28 cellular contexts compared by ENCODE assay signal in the genomic region with DNA sequence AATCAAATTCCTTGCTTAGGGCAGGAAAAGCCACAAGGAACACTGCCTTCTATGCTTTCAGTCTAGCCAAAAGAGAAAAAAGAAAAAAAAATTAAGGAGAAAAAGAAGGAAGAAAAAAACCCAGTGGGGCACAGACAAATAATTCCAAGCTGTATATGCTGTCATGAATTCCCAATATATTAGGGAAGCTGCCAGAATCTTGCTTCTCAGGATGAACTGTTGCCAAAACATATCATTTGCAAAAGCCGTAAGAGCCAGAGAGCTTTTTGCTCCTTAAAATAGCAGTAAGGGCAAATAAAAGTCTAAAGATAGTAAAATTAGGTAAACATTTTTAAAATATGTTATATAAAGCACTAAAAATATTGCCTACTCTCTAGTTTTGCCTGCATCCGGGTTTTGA. TPM values are rescaled to one million over a fixed set of nuclear protein-coding genes. Genes with fewer than 3 reads are reported as not detected.
DNase-seq lines count a peak whose midpoint lies in the region; ATAC-seq and TF ChIP-seq lines count a peak whose summit lies in the region.
"Had no signal": no experiment of that assay in that cellular context is flagged by ENCODE, and none has a peak within 500 bp of the region (broad histone marks: within the 10 kb centered on the region; RNA-seq: fewer than 3 reads in every experiment).

No MANE protein-coding gene starts in this region.

- peak overlapping the region in 3 of 5 experiments; percentile 9 to 64 (median 62) for H3K4me3 Mint-ChIP-seq in brain
- H3K4me3 Mint-ChIP-seq: B cell; CD8-positive, alpha-beta T cell; dendritic cell treated with granulocyte-macrophage colony-stimulating factor and Interleukin-4, amounts not matched to agents 40 ng/mL and 50 ng/mL, for 4 days; neural crest cell; stimulated activated naive CD8-positive, alpha-beta T cell treated with anti-CD3 and anti-CD28 coated beads, Interleukin-15, amount 100 ng/mL, for 72 hours; T-cell had no signal

- no peak overlapping the region for H4K8ac ChIP-seq in mesenchymal stem cell (ENCODE audit: low read length)

- peaks cover 51% of the 10 kb centered on the region for H3K36me3 Mint-ChIP-seq in brain

- H3K27ac ChIP-seq in heart right ventricle (peak overlapping the region in 8 of 10 donors; percentile 10 to 76 (median 58)), mesenchymal stem cell (ENCODE audit: low read length, poor library complexity, severe bottlenecking) (no peak overlapping the region), thoracic aorta (peak overlapping the region; percentile 57 to 61)
- H3K27ac ChIP-seq: Peyer's patch, SJCRH30 had no signal

- ATAC-seq in heart right ventricle (no peak), left ventricle myocardium superior (no peak), thoracic aorta (ENCODE audit: insufficient number of reproducible peaks, low FRiP score, low read depth) (no peak), GM21825 (IDR thresholded peaks at IDR 0.05; ENCODE audit: unreplicated experiment) (no peak), GM21529 (IDR thresholded peaks at IDR 0.05; ENCODE audit: unreplicated experiment) (no peak)
- ATAC-seq: CD8-positive, alpha-beta T cell; K562; stimulated activated naive CD8-positive, alpha-beta T cell treated with anti-CD3 and anti-CD28 coated beads, Interleukin-15, amount 100 ng/mL, for 72 hours; T-cell had no signal

- H3K9me3 ChIP-seq in heart right ventricle (no peaks in the 10 kb centered on the region), mesenchymal stem cell (ENCODE audit: control insufficient read depth, low read length) (no peaks in the 10 kb centered on the region), thoracic aorta (no peaks in the 10 kb centered on the region)
- H3K9me3 ChIP-seq: Peyer's patch, SJCRH30 had no signal

- H3K4me2 ChIP-seq in mesenchymal stem cell (ENCODE audit: low read length, poor library complexity, severe bottlenecking): no peak overlapping the region

- 35 to 38% methylated on average over 2 of the region's 2 CpGs for WGBS in heart right ventricle, 2 donors
- WGBS in mesenchymal stem cell: 100% methylated on average over 2 of the region's 2 CpGs

- no peak overlapping the region for H2BK12ac ChIP-seq in mesenchymal stem cell (ENCODE audit: low read length in 2 of 2)

- no peak overlapping the region for H2BK15ac ChIP-seq in mesenchymal stem cell (ENCODE audit: low read depth, poor library complexity, severe bottlenecking)

- peaks cover 38% of the 10 kb centered on the region for H3K4me1 Mint-ChIP-seq in brain
- H3K4me1 Mint-ChIP-seq: B cell; neural crest cell; stimulated activated naive CD8-positive, alpha-beta T cell treated with anti-CD3 and anti-CD28 coated beads, Interleukin-15, amount 100 ng/mL, for 72 hours had no signal

- peaks cover 0 to 37% (median 33%) of the 10 kb centered on the region in 9 donors for H3K4me1 ChIP-seq in heart right ventricle
- peaks cover 8% of the 10 kb centered on the region for H3K4me1 ChIP-seq in mesenchymal stem cell (ENCODE audit: control insufficient read depth, insufficient read depth, low read depth, low read length)
- peaks cover 19 to 24% of the 10 kb centered on the region in 2 donors for H3K4me1 ChIP-seq in thoracic aorta (ENCODE audit: control insufficient read depth in 1 of 2, low read depth in 2 of 2)

- peak overlapping the region; percentile 61 for H3K9ac ChIP-seq in mesenchymal stem cell (ENCODE audit: low read length)

- H3K4me3 ChIP-seq in heart right ventricle (peak overlapping the region in 3 of 10 donors; percentile 1 to 18 (median 5)), mesenchymal stem cell (ENCODE audit: insufficient read depth in 1 of 2, low read depth in 1 of 2, low read length in 2 of 2) (peak overlapping the region in 1 of 2 experiments; percentile 1), thoracic aorta (peak overlapping the region; percentile 42)
- H3K4me3 ChIP-seq: cardiac muscle cell, K562, Peyer's patch, SJCRH30 had no signal

- no peak for DNase-seq in heart right ventricle
- DNase-seq in left ventricle myocardium superior: no peak
- no peak for DNase-seq in mesenchymal stem cell
- DNase-seq in thoracic aorta (ENCODE audit: low spot score): no peak
- DNase-seq in COLO829 (ENCODE audit: low spot score): no peak
- DNase-seq: activated CD4-positive, alpha-beta T cell treated with anti-CD3 and anti-CD28 coated beads, Interleukin-2, amount 50 U/mL, for 48 hours; activated CD4-positive, CD25-positive, alpha-beta regulatory T cell; activated naive CD4-positive, alpha-beta T cell treated with Interleukin-2 at 50 U/mL for 16 hours; amniotic stem cell; CD8-positive, alpha-beta T cell; glutamatergic neuron; NCI-H1105; NCI-H1930; NCI-H526 treated with DMSO at 0.1 percent for 48 hours; Peyer's patch; SJCRH30; stimulated activated CD8-positive, alpha-beta memory T cell treated with anti-CD3 and anti-CD28 coated beads, Interleukin-4, amount 100 ng/mL, for 48 hours; stimulated activated naive CD8-positive, alpha-beta T cell treated with anti-CD3 and anti-CD28 coated beads, Interleukin-15, amount 100 ng/mL, for 72 hours; T-cell; trophoblast cell had no signal

- peaks cover 0 to 4% (median 0%) of the 10 kb centered on the region in 5 experiments for H3K9me3 Mint-ChIP-seq in brain
- H3K9me3 Mint-ChIP-seq: CD8-positive, alpha-beta T cell; dendritic cell treated with granulocyte-macrophage colony-stimulating factor and Interleukin-4, amounts not matched to agents 40 ng/mL and 50 ng/mL, for 4 days; stimulated activated naive CD8-positive, alpha-beta T cell treated with anti-CD3 and anti-CD28 coated beads, Interleukin-15, amount 100 ng/mL, for 72 hours; T-cell had no signal

- H2AK5ac ChIP-seq in mesenchymal stem cell (ENCODE audit: low read length, severe bottlenecking): no peak overlapping the region

- H3K36me3 ChIP-seq in heart right ventricle (peaks cover 0 to 57% (median 19%) of the 10 kb centered on the region in 9 donors), mesenchymal stem cell (ENCODE audit: control insufficient read depth in 1 of 2, insufficient read depth in 2 of 2, low read depth in 1 of 2, low read length in 2 of 2) (peaks cover 5 to 48% of the 10 kb centered on the region in 2 experiments), thoracic aorta (peaks cover 3% of the 10 kb centered on the region)

- peaks cover 2% of the 10 kb centered on the region for H3K79me1 ChIP-seq in mesenchymal stem cell (replicated peaks; ENCODE audit: low read length, poor library complexity, severe bottlenecking)

- no peaks in the 10 kb centered on the region for H3K27me3 ChIP-seq in heart right ventricle
- no peaks in the 10 kb centered on the region for H3K27me3 ChIP-seq in mesenchymal stem cell (ENCODE audit: control insufficient read depth in 1 of 2, insufficient read depth in 1 of 2, low read length in 2 of 2)
- H3K27me3 ChIP-seq in thoracic aorta (replicated peaks; ENCODE audit: insufficient read depth): no peaks in the 10 kb centered on the region
- H3K27me3 ChIP-seq: cardiac muscle cell, Peyer's patch, SJCRH30 had no signal

- no peak overlapping the region for H3K23ac ChIP-seq in mesenchymal stem cell (ENCODE audit: low read length in 2 of 2)

- no peaks in the 10 kb centered on the region for H3K27me3 Mint-ChIP-seq in brain
- H3K27me3 Mint-ChIP-seq: B cell; dendritic cell treated with granulocyte-macrophage colony-stimulating factor and Interleukin-4, amounts not matched to agents 40 ng/mL and 50 ng/mL, for 4 days; stimulated activated naive CD8-positive, alpha-beta T cell treated with anti-CD3 and anti-CD28 coated beads, Interleukin-15, amount 100 ng/mL, for 72 hours; T-cell had no signal

- no peak overlapping the region for H2BK120ac ChIP-seq in mesenchymal stem cell (ENCODE audit: low read depth, low read length)

- H3K4ac ChIP-seq in mesenchymal stem cell (ENCODE audit: low read depth in 1 of 2, low read length in 2 of 2): no peak overlapping the region

- H3K14ac ChIP-seq in mesenchymal stem cell (ENCODE audit: low read length in 2 of 2): no peak overlapping the region

- no peak overlapping the region for H4K91ac ChIP-seq in mesenchymal stem cell (ENCODE audit: low read length)

- no peak overlapping the region for H2BK5ac ChIP-seq in mesenchymal stem cell (ENCODE audit: low read depth, low read length, poor library complexity, severe bottlenecking)

- no peak overlapping the region for H2AFZ ChIP-seq in mesenchymal stem cell (ENCODE audit: low read depth, low read length)

- TF ChIP-seq CTCF in heart right ventricle (IDR thresholded peaks at IDR 0.05) (no peak), brain (conservative IDR thresholded peaks at IDR 0.05) (no peak), thoracic aorta (IDR thresholded peaks at IDR 0.05) (no peak)

- no peak overlapping the region for H3K18ac ChIP-seq in mesenchymal stem cell (ENCODE audit: low read depth in 1 of 2, low read length in 2 of 2)

- H3K27ac Mint-ChIP-seq in brain: peak overlapping the region in 4 of 5 experiments; percentile 49 to 92 (median 64)
- H3K27ac Mint-ChIP-seq: B cell; dendritic cell treated with granulocyte-macrophage colony-stimulating factor and Interleukin-4, amounts not matched to agents 40 ng/mL and 50 ng/mL, for 4 days had no signal

- intact Hi-C loops in heart right ventricle (cut with DNase I) (no loop called here), left ventricle myocardium superior (cut with micrococcal nuclease) (no loop called here)

RNA-seq across cellular contexts. Expression of gene PGM1, which starts 52.1 kb away (rescaled TPM):
- total RNA-seq in heart right ventricle: 100 to 1,000 TPM; 223 to 363 (median 270) TPM
- polyA plus RNA-seq in heart right ventricle: 10 to 100 TPM; 20.4 to 86.1 TPM
- total RNA-seq in left ventricle myocardium superior: 329 TPM
- 39.5 TPM for polyA plus RNA-seq in brain (ENCODE audit: insufficient read depth, low read depth, low replicate concordance)
- polyA plus RNA-seq in mesenchymal stem cell (2013, experiment 1 of 2): 22.1 TPM
- 21.4 TPM for polyA plus RNA-seq in mesenchymal stem cell (2013, experiment 2 of 2)
- total RNA-seq in thoracic aorta: 10 to 100 TPM; 62.4 to 69.7 TPM
